In genomic region chr18:56068030-56068671, GRCh38 we compare ENCODE assay signal across 16 cellular contexts.
DNase-seq lines count a peak whose midpoint lies in the region; ATAC-seq and TF ChIP-seq lines count a peak whose summit lies in the region.
"Had no signal": no experiment of that assay in that cellular context is flagged by ENCODE, and none has a peak within 500 bp of the region (broad histone marks: within the 10 kb centered on the region; RNA-seq: fewer than 3 reads in every experiment).

No MANE protein-coding gene starts in this region.

- no peak for ATAC-seq in HG02852 (IDR thresholded peaks at IDR 0.05; ENCODE audit: unreplicated experiment)
- ATAC-seq: activated CD8-positive, alpha-beta T cell treated with anti-CD3 and anti-CD28 coated beads, Interleukin-2, amount 10 ng/mL, durations not matched to agents 7 days and 5 days; mucosa of descending colon had no signal

- H3K36me3 ChIP-seq in SJCRH30 = no peaks in the 10 kb centered on the region
- H3K36me3 ChIP-seq: sigmoid colon, tibial artery had no signal

- DNase-seq in NCI-H2171 treated with DMSO at 0.1 percent for 48 hours (lab: John Stamatoyannopoulos, UW) (peak; percentile 29), NCI-H2171 (lab: John Stamatoyannopoulos, UW) (no peak), SJCRH30 (peak; percentile 4 to 24), fibroblast of the aortic adventitia (ENCODE audit: low read depth) (peak; percentile 60), stromal cell of bone marrow (ENCODE audit: low read depth) (peak; percentile 69), HEK293T (ENCODE audit: extremely low spot score) (no peak)
- DNase-seq in activated CD8-positive, alpha-beta memory T cell treated with anti-CD3 and anti-CD28 coated beads, Interleukin-2, amount 50 U/mL, for 4 hours = no peak
- DNase-seq: activated CD8-positive, alpha-beta T cell treated with anti-CD3 and anti-CD28 coated beads, Interleukin-2, amount 10 ng/mL, durations not matched to agents 7 days and 5 days; activated naive CD4-positive, alpha-beta T cell treated with anti-CD3 and anti-CD28 coated beads, Interleukin-2, amount 10 ng/mL, durations not matched to agents 7 days and 5 days; hypothalamus; mucosa of descending colon; NCI-H1436 treated with DMSO at 0.1 percent for 48 hours; sigmoid colon; T-helper 2 cell; tibial artery had no signal

- CTCF ChIA-PET in HEK293T (lab: Yijun Ruan, JAX) = no interaction called here

- no peaks in the 10 kb centered on the region for H3K4me1 ChIP-seq in SJCRH30
- H3K4me1 ChIP-seq: sigmoid colon, tibial artery had no signal

- no peak overlapping the region for H3K27ac ChIP-seq in SJCRH30
- H3K27ac ChIP-seq: sigmoid colon, tibial artery had no signal

- H3K4me3 ChIP-seq in SJCRH30 = no peak overlapping the region
- H3K4me3 ChIP-seq in fibroblast of the aortic adventitia (ENCODE audit: low read depth, low read length) = no peak overlapping the region
- H3K4me3 ChIP-seq: mucosa of descending colon, sigmoid colon, tibial artery had no signal

- no peaks in the 10 kb centered on the region for H3K9me3 ChIP-seq in SJCRH30 (replicated peaks)
- H3K9me3 ChIP-seq: sigmoid colon, tibial artery had no signal

- TF ChIP-seq CTCF in fibroblast of the aortic adventitia (IDR thresholded peaks at IDR 0.05; ENCODE audit: insufficient read depth, low read length) = no peak

- POLR2A ChIA-PET in HEK293T (lab: Yijun Ruan, JAX) = no interaction called here

- H3K27me3 ChIP-seq in SJCRH30 = no peaks in the 10 kb centered on the region
- H3K27me3 ChIP-seq: sigmoid colon, tibial artery had no signal

TF ChIP-seq in HEK293T, 16 proteins besides CTCF, POLR2A, EP300 and RAD21:
- TF ChIP-seq ZNF384 (IDR thresholded peaks at IDR 0.05) = no peak

Comparison
In these comparisons a context has a peak if more than half of its experiments do, and no peak if none do; other contexts are left out.
1. DNase-seq: peak in NCI-H2171 treated with DMSO at 0.1 percent for 48 hours (single experiment), SJCRH30 (2 of 2), fibroblast of the aortic adventitia (single experiment) and stromal cell of bone marrow (single experiment); none in NCI-H2171 (single experiment), HEK293T (single experiment) and activated CD8-positive, alpha-beta memory T cell treated with anti-CD3 and anti-CD28 coated beads, Interleukin-2, amount 50 U/mL, for 4 hours (single experiment).